In genomic region chr6:142845624-142846458, GRCh38 we compare ENCODE assay signal across 8 cellular contexts.
DNase-seq lines count a peak whose midpoint lies in the region; ATAC-seq and TF ChIP-seq lines count a peak whose summit lies in the region.

No MANE protein-coding gene starts in this region.

- H3F3A ChIP-seq in Loucy (ENCODE audit: low read depth) = 0 out of 2 replicates have a peak, but pooled peaks cover 7% of the 10 kb centered on the region

- no peak overlapping the region for H2AFZ ChIP-seq in Loucy (ENCODE audit: low read length)

- no peaks in the 10 kb centered on the region for H3K9me2 ChIP-seq in Loucy (replicated peaks; ENCODE audit: low read depth, low read length)

- no peak overlapping the region for H3K9ac ChIP-seq in Loucy (ENCODE audit: low read depth, low read length, poor library complexity, severe bottlenecking)

- H3K4me1 ChIP-seq in Loucy (ENCODE audit: insufficient read depth, low read length, poor library complexity, severe bottlenecking) (peaks cover 77% of the 10 kb centered on the region), left lung (peaks cover 32 to 61% of the 10 kb centered on the region in 2 donors)

- TF ChIP-seq CTCF in Loucy (conservative IDR thresholded peaks at IDR 0.05; ENCODE audit: low read length) (no peak), WERI-Rb-1 (IDR thresholded peaks at IDR 0.05; ENCODE audit: low read depth, low read length) (0 out of 2 replicates have a peak, but pooled peaks have one; percentile 12), left lung (IDR thresholded peaks at IDR 0.05) (no peak)

- ATAC-seq in left lung (peak; percentile 86), HG03095 (IDR thresholded peaks at IDR 0.05; ENCODE audit: unreplicated experiment) (no peak), HG02763 (IDR thresholded peaks at IDR 0.05; ENCODE audit: unreplicated experiment) (no peak)

- H3K9me3 ChIP-seq in Loucy (ENCODE audit: insufficient read depth, low read depth, low read length) (no peaks in the 10 kb centered on the region), WERI-Rb-1 (ENCODE audit: severe bottlenecking) (no peaks in the 10 kb centered on the region), left lung (no peaks in the 10 kb centered on the region)

- H3K27me3 ChIP-seq in Loucy (ENCODE audit: insufficient read depth, low read length, poor library complexity, severe bottlenecking) (no peaks in the 10 kb centered on the region), WERI-Rb-1 (ENCODE audit: insufficient read depth, low read depth, severe bottlenecking) (no peaks in the 10 kb centered on the region), left lung (no peaks in the 10 kb centered on the region)

- DNase-seq in DMS53 (lab: John Stamatoyannopoulos, UW) (peak; percentile 89), WERI-Rb-1 (peak; percentile 27), dermis blood vessel endothelial cell (peak; percentile 97), left lung (peak; percentile 73 to 90)
- peak; percentile 42 for DNase-seq in stimulated activated CD4-positive, alpha-beta T cell treated with anti-CD3 and anti-CD28 coated beads, Interleukin-4, amount 100 ng/mL, for 24 hours

- peaks cover 46% of the 10 kb centered on the region for H4K20me1 ChIP-seq in Loucy (ENCODE audit: insufficient read depth, low read length, poor library complexity, severe bottlenecking)

- intact Hi-C loops in left lung (cut with DNase I) = no loop called here

- peaks cover 84% of the 10 kb centered on the region for H3K79me2 ChIP-seq in Loucy (ENCODE audit: insufficient read depth, low read length)

- H3K4me2 ChIP-seq in Loucy (ENCODE audit: low read depth, low read length, poor library complexity, severe bottlenecking) = peak overlapping the region; percentile 31

- H3K4me3 ChIP-seq in Loucy (ENCODE audit: low read length, poor library complexity, severe bottlenecking) (no peak overlapping the region), WERI-Rb-1 (ENCODE audit: low read depth, low read length) (peak overlapping the region; percentile 30), left lung (peak overlapping the region; percentile 0 to 8)

- H3K36me3 ChIP-seq in Loucy (ENCODE audit: insufficient read depth, low read length) (no peaks in the 10 kb centered on the region), WERI-Rb-1 (no peaks in the 10 kb centered on the region), left lung (no peaks in the 10 kb centered on the region)

- no peak overlapping the region for H3K27ac ChIP-seq in WERI-Rb-1
- H3K27ac ChIP-seq in left lung = peak overlapping the region; percentile 19 to 69

Comparison
In these comparisons a context has a peak if more than half of its experiments do, and no peak if none do; other contexts are left out.
1. DNase-seq: peak in every context shown above with its lines; median percentile 97 in dermis blood vessel endothelial cell; 89 in DMS53; 82 in left lung; 42 in stimulated activated CD4-positive, alpha-beta T cell treated with anti-CD3 and anti-CD28 coated beads, Interleukin-4, amount 100 ng/mL, for 24 hours; 27 in WERI-Rb-1.